ENCODE assay signal across 8 cellular contexts in the genomic region with DNA sequence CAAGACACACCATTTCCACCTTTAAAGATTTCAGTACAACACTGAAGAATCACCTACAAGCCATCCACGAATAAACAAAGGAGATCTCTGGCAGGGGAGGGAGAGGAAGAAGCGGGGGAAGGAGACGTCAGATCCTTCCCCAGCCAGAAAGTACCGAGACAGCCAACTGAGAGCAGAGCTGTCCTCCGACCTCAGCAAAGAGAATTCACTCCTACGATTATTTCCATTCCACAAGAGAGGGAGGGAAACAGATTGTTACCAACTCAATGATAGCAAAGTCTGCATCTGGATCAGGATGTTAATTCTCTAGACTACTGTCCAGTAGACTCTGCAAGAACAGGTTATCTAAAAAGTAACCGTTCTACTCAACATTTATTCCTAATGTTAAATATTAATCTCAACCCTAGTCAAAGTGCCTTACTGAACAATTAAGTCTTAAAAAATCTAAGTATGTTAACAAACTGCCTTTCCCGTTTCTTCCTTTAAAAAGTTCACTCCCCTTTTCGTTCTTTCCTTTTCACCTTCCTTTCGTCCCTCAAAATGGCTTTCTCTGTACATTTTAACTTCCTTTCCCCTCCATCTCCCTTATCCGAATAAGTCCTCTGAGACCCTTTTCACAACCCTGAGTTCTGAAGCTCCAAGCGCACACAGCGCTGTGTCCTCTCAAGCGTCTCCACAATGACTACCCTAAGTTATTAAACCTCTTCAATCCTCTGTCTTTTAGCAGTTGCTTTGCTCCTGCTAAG. TPM values are rescaled to one million over a fixed set of nuclear protein-coding genes. Genes with fewer than 3 reads are reported as not detected.
DNase-seq lines count a peak whose midpoint lies in the region; ATAC-seq and TF ChIP-seq lines count a peak whose summit lies in the region.

No MANE protein-coding gene starts in this region.

- no peaks in the 10 kb centered on the region for H3K9me3 ChIP-seq in Loucy (ENCODE audit: insufficient read depth, low read depth, low read length)

- no peaks in the 10 kb centered on the region for H3K9me2 ChIP-seq in Loucy (replicated peaks; ENCODE audit: low read depth, low read length)

- H4K20me1 ChIP-seq in Loucy (ENCODE audit: insufficient read depth, low read length, poor library complexity, severe bottlenecking) = peaks cover 47% of the 10 kb centered on the region

- peak overlapping the region; percentile 96 for H3K18ac ChIP-seq in mesendoderm (ENCODE audit: low read length)

- H3K4me3 ChIP-seq in Loucy (ENCODE audit: low read length, poor library complexity, severe bottlenecking) = peak overlapping the region; percentile 95
- peak overlapping the region; percentile 67 for H3K4me3 ChIP-seq in mesendoderm (ENCODE audit: low read length)

- no peak overlapping the region for H2BK15ac ChIP-seq in mesendoderm (replicated peaks; ENCODE audit: low read depth)

- no peak for TF ChIP-seq CTCF in Loucy (conservative IDR thresholded peaks at IDR 0.05; ENCODE audit: low read length)

- H3F3A ChIP-seq in Loucy (ENCODE audit: low read depth) = no peaks in the 10 kb centered on the region

- H3K9ac ChIP-seq in Loucy (ENCODE audit: low read depth, low read length, poor library complexity, severe bottlenecking) = peak overlapping the region; percentile 94
- peak overlapping the region; percentile 90 for H3K9ac ChIP-seq in mesendoderm (ENCODE audit: low read length)

- no peak overlapping the region for H2BK5ac ChIP-seq in mesendoderm (ENCODE audit: low read length)

- H3K4me2 ChIP-seq in Loucy (ENCODE audit: low read depth, low read length, poor library complexity, severe bottlenecking) = peak overlapping the region; percentile 83
- peak overlapping the region; percentile 61 for H3K4me2 ChIP-seq in mesendoderm (ENCODE audit: low read length)

- H3K4me1 ChIP-seq in Loucy (ENCODE audit: insufficient read depth, low read length, poor library complexity, severe bottlenecking) (peaks cover 11% of the 10 kb centered on the region), mesendoderm (ENCODE audit: control insufficient read depth, low read depth, low read length) (no peaks in the 10 kb centered on the region)

- H3K23ac ChIP-seq in mesendoderm (ENCODE audit: low read length) = no peak overlapping the region

- H2BK120ac ChIP-seq in mesendoderm (ENCODE audit: low read depth, low read length) = no peak overlapping the region

- no peak overlapping the region for H4K5ac ChIP-seq in mesendoderm (ENCODE audit: low read length)

- DNase-seq in D341Med (ENCODE audit: low spot score) = peak; percentile 23
- DNase-seq in dedifferentiated amniotic fluid mesenchymal stem cell (ENCODE audit: extremely low spot score) = peak; percentile 51
- DNase-seq in mesendoderm = peak; percentile 62
- DNase-seq in stimulated activated CD8-positive, alpha-beta memory T cell treated with anti-CD3 and anti-CD28 coated beads, Interleukin-15, amount 100 ng/mL, for 48 hours (ENCODE audit: low read depth in 2 of 2) = peak; percentile 25 to 38
- DNase-seq in NK-92 (lab: John Stamatoyannopoulos, UW; ENCODE audit: unreplicated experiment) = no peak

- WGBS in mesendoderm (ENCODE audit: extremely low coverage, insufficient coverage, low lambda C conversion rate) = no CpG with 5 or more reads among the region's 14 CpGs

- peak; percentile 16 for ATAC-seq in GM21390 (IDR thresholded peaks at IDR 0.05; ENCODE audit: unreplicated experiment)
- peak; percentile 4 to 9 for ATAC-seq in activated CD4-positive, CD25-positive, alpha-beta regulatory T cell treated with anti-CD3 and anti-CD28 coated beads, Interleukin-2, amount 50 U/mL, for 24 hours

- H3K79me1 ChIP-seq in mesendoderm (ENCODE audit: low read length) = no peaks in the 10 kb centered on the region

- peaks cover 71% of the 10 kb centered on the region for H3K79me2 ChIP-seq in Loucy (ENCODE audit: insufficient read depth, low read length)
- H3K79me2 ChIP-seq in mesendoderm (ENCODE audit: control insufficient read depth, insufficient read depth, low read length) = peaks cover 28% of the 10 kb centered on the region

- peak overlapping the region; percentile 90 for H3K27ac ChIP-seq in mesendoderm (ENCODE audit: low read depth, low read length)

- H2AFZ ChIP-seq in Loucy (ENCODE audit: low read length) = no peak overlapping the region

- no peak overlapping the region for H3K4ac ChIP-seq in mesendoderm (ENCODE audit: low read depth, low read length)

- H3K56ac ChIP-seq in mesendoderm (ENCODE audit: low read length) = peak overlapping the region; percentile 94

- H2AK5ac ChIP-seq in mesendoderm (ENCODE audit: low read length) = no peak overlapping the region

- H3K36me3 ChIP-seq in Loucy (ENCODE audit: insufficient read depth, low read length) (peaks cover 19% of the 10 kb centered on the region; the same call in 1 of the 2 replicates), mesendoderm (ENCODE audit: control insufficient read depth, insufficient read depth, low read length) (no peaks in the 10 kb centered on the region)

- no peaks in the 10 kb centered on the region for H3K27me3 ChIP-seq in Loucy (ENCODE audit: insufficient read depth, low read length, poor library complexity, severe bottlenecking)
- no peaks in the 10 kb centered on the region for H3K27me3 ChIP-seq in mesendoderm (ENCODE audit: insufficient read depth, low read length, poor library complexity)

- H4K8ac ChIP-seq in mesendoderm (ENCODE audit: low read depth, low read length) = no peak overlapping the region

RNA-seq across cellular contexts. Expression of gene CHD1, which starts 1.4 kb away (rescaled TPM):
- 36.8 TPM for polyA plus RNA-seq in mesendoderm (2013, experiment 1 of 2)
- polyA plus RNA-seq in mesendoderm (2013, experiment 2 of 2) = 38.3 TPM
